In genomic region chr7:139118234-139118802, GRCh38 we compare ENCODE assay signal across 2 cellular contexts.
TF ChIP-seq lines count a peak whose summit lies in the region.

No MANE protein-coding gene starts in this region.

TF ChIP-seq in HCT116, 20 proteins besides CTCF, POLR2A, EP300 and RAD21 (continued from another document):
- TF ChIP-seq REST (IDR thresholded peaks at IDR 0.05; ENCODE audit: low read depth) (no peak), CBX3 (IDR thresholded peaks at IDR 0.05; ENCODE audit: low read depth) (peak; percentile 45; the same call in 1 of the 2 replicates)
TF ChIP-seq in HCT116: peak in this region for 4.

TF ChIP-seq in K562, 482 proteins besides CTCF, POLR2A, EP300 and RAD21 (continued from another document and continues in another):
- TF ChIP-seq PRDM10 (IDR thresholded peaks at IDR 0.05; ENCODE audit: partially characterized antibody) = peak; percentile 55
- TF ChIP-seq ZKSCAN1 (IDR thresholded peaks at IDR 0.05; ENCODE audit: low read depth, low read length) = no peak
- no peak for TF ChIP-seq RUNX1 (IDR thresholded peaks at IDR 0.05; ENCODE audit: low read depth)
- no peak for TF ChIP-seq BCLAF1 (IDR thresholded peaks at IDR 0.05; ENCODE audit: borderline replicate concordance in 1 of 2, control insufficient read depth in 1 of 2, low read depth in 2 of 2, low read length in 1 of 2)
- TF ChIP-seq RBFOX2 (IDR thresholded peaks at IDR 0.05; ENCODE audit: low read depth, low read length) = no peak
- no peak for TF ChIP-seq SAFB (IDR thresholded peaks at IDR 0.05; ENCODE audit: borderline replicate concordance, low read depth, low read length)
- TF ChIP-seq KDM2B (CRISPR knock-in tag; IDR thresholded peaks at IDR 0.05) = no peak
- no peak for TF ChIP-seq ZNF79 (CRISPR knock-in tag; IDR thresholded peaks at IDR 0.05; ENCODE audit: low read depth)
- no peak for TF ChIP-seq NFRKB (IDR thresholded peaks at IDR 0.05; ENCODE audit: low read depth)
- no peak for TF ChIP-seq DDX20 (tag; IDR thresholded peaks at IDR 0.05; ENCODE audit: low read depth)
- peak; percentile 54 for TF ChIP-seq CCNT2 (IDR thresholded peaks at IDR 0.05; ENCODE audit: borderline replicate concordance, extremely low read depth, insufficient read length, low read depth, low read length)
- TF ChIP-seq ZNF449 (CRISPR knock-in tag; IDR thresholded peaks at IDR 0.05) = 0 out of 2 replicates have a peak, but pooled peaks have one; percentile 11
- no peak for TF ChIP-seq PURB (CRISPR knock-in tag; IDR thresholded peaks at IDR 0.05; ENCODE audit: low read depth)
- TF ChIP-seq KLF1 (tag; IDR thresholded peaks at IDR 0.05) = no peak
- TF ChIP-seq ZHX1 (conservative IDR thresholded peaks at IDR 0.05; ENCODE audit: low read length) = no peak
- peak; percentile 93 for TF ChIP-seq POLR2AphosphoS5 (IDR thresholded peaks at IDR 0.05; ENCODE audit: control insufficient read depth, insufficient read depth, low read depth, low read length)
- no peak for TF ChIP-seq ZNF134 (CRISPR knock-in tag; conservative IDR thresholded peaks at IDR 0.05)
- TF ChIP-seq ZNF444 (CRISPR knock-in tag; IDR thresholded peaks at IDR 0.05) = no peak
- no peak for TF ChIP-seq ZNF507 (tag; conservative IDR thresholded peaks at IDR 0.05)
- no peak for TF ChIP-seq PPARD (CRISPR knock-in tag; IDR thresholded peaks at IDR 0.05)
- TF ChIP-seq ZFP1 (CRISPR knock-in tag; IDR thresholded peaks at IDR 0.05) = no peak
- no peak; the same call in 1 of the 2 replicates for TF ChIP-seq NKRF (IDR thresholded peaks at IDR 0.05; ENCODE audit: borderline replicate concordance)
- TF ChIP-seq BMI1 (IDR thresholded peaks at IDR 0.05; ENCODE audit: low read length) = no peak
- TF ChIP-seq SETDB1 (IDR thresholded peaks at IDR 0.05; ENCODE audit: low read length) = no peak
- no peak for TF ChIP-seq ZNF347 (CRISPR knock-in tag; IDR thresholded peaks at IDR 0.05; ENCODE audit: low read depth)
- no peak for TF ChIP-seq MXI1 (IDR thresholded peaks at IDR 0.05; ENCODE audit: low read depth, low read length)
- no peak for TF ChIP-seq CBX8 (IDR thresholded peaks at IDR 0.05; ENCODE audit: borderline replicate concordance, extremely low read depth, low read depth, low read length, poor library complexity, severe bottlenecking)
- no peak for TF ChIP-seq CUX1 (CRISPR knock-in tag; IDR thresholded peaks at IDR 0.05)
- 0 out of 4 replicates have a peak, but pooled peaks of 1 of the 2 experiments have one; percentile 10 for TF ChIP-seq NONO (IDR thresholded peaks at IDR 0.05; ENCODE audit: low read depth in 2 of 2, low read length in 1 of 2)
- peak in 1 of 2 experiments; percentile 89; a peak in 2 of 4 replicates for TF ChIP-seq HDAC1 (IDR thresholded peaks at IDR 0.05)
- TF ChIP-seq CBX3 (IDR thresholded peaks at IDR 0.05; ENCODE audit: borderline replicate concordance in 1 of 2, low read length in 2 of 2) = peak in 1 of 2 experiments; percentile 96; a peak in 2 of 3 replicates
- TF ChIP-seq USF1 (CRISPR knock-in tag; IDR thresholded peaks at IDR 0.05) = no peak
- TF ChIP-seq FOS (IDR thresholded peaks at IDR 0.05; ENCODE audit: extremely low read depth, insufficient read length) = peak; percentile 75
- no peak for TF ChIP-seq HDGF (IDR thresholded peaks at IDR 0.05)
- TF ChIP-seq TEAD4 (IDR thresholded peaks at IDR 0.05; ENCODE audit: low read length) = peak; percentile 93
- TF ChIP-seq TEAD4 (CRISPR knock-in tag; IDR thresholded peaks at IDR 0.05; ENCODE audit: borderline replicate concordance) = no peak
- TF ChIP-seq SMARCA4 (IDR thresholded peaks at IDR 0.05) = peak; percentile 97
- no peak for TF ChIP-seq ZBTB12 (CRISPR knock-in tag; IDR thresholded peaks at IDR 0.05)
